Comparison of ENCODE assay signal across 10 cellular contexts in the genomic region with DNA sequence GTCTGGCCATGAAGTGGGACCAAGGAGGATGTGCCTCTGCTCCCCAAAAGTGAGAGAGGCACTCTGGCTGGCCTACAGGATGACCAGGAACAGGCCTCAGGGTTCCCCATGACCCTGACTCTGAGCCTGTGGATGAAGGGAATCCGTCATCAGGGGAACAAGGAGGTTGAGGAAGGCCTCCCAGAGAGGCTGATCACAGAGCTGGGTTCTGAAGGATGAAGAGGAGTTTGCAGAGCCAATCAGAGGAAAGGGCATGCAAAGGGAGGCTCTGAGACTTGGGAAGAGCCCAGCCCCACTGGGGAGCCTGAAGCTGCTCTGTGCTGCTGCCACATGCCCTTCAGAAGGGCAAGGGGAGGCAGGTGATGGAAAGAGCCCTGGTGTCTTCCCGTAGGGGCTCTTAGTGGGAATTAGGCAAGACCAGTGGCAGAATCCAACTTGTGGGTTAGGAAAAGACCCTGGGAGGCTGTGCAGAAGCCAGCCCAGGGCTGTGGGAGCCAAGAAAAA.
DNase-seq lines count a peak whose midpoint lies in the region; ATAC-seq and TF ChIP-seq lines count a peak whose summit lies in the region.
"Had no signal": no experiment of that assay in that cellular context is flagged by ENCODE, and none has a peak within 500 bp of the region (broad histone marks: within the 10 kb centered on the region; RNA-seq: fewer than 3 reads in every experiment).

No MANE protein-coding gene starts in this region.

- TF ChIP-seq POLR2A in spleen (IDR thresholded peaks at IDR 0.05), result no peak

- 100% methylated on average over 2 of the region's 2 CpGs for WGBS in hepatocyte (ENCODE audit: low lambda C conversion rate, missing lambda C conversion rate)
- WGBS in spleen, 5 donors, result 80 to 98% (median 90%) methylated on average over 2 of the region's 2 CpGs

- H3K27ac ChIP-seq in PC-3 (ENCODE audit: low read length) (peak overlapping the region; percentile 70), hepatocyte (peak overlapping the region; percentile 84), spleen (peak overlapping the region in 5 of 8 donors; percentile 48 to 83 (median 81))
- H3K27ac ChIP-seq: PC-9 had no signal

- TF ChIP-seq CTCF in PC-3 (conservative IDR thresholded peaks at IDR 0.05; ENCODE audit: low read depth, low read length), result no peak
- TF ChIP-seq CTCF in hepatocyte (IDR thresholded peaks at IDR 0.05; ENCODE audit: poor library complexity), result no peak
- no peak for TF ChIP-seq CTCF in spleen (IDR thresholded peaks at IDR 0.05 in 8 of 11, conservative IDR thresholded peaks at IDR 0.05 in 3 of 11)

- H2AFZ ChIP-seq in PC-3 (ENCODE audit: low read length) (no peak overlapping the region), hepatocyte (no peak overlapping the region)
- H2AFZ ChIP-seq: PC-9 had no signal

- peaks cover 49% of the 10 kb centered on the region for H3K4me1 ChIP-seq in PC-3 (ENCODE audit: insufficient read depth, low read length)
- peaks cover 58% of the 10 kb centered on the region for H3K4me1 ChIP-seq in hepatocyte (ENCODE audit: insufficient read depth)
- peaks cover 42 to 100% (median 81%) of the 10 kb centered on the region in 6 donors for H3K4me1 ChIP-seq in spleen

- ATAC-seq in PC-3, result no peak

- H3K9me3 ChIP-seq in PC-3 (ENCODE audit: low read length) (no peaks in the 10 kb centered on the region), hepatocyte (ENCODE audit: low read depth) (no peaks in the 10 kb centered on the region), spleen (no peaks in the 10 kb centered on the region)

- H3K79me2 ChIP-seq in PC-3 (ENCODE audit: low read length) (no peaks in the 10 kb centered on the region), hepatocyte (no peaks in the 10 kb centered on the region)

- H3K27me3 Mint-ChIP-seq in T-helper 2 cell treated with Interferon-gamma antibody and Interleukin-4, amounts not matched to agents 5 μg/mL and 100 μg/mL, for 36 hours (ENCODE audit: low read depth), result no peaks in the 10 kb centered on the region

- no peaks in the 10 kb centered on the region for H3K36me3 Mint-ChIP-seq in T-helper 2 cell treated with Interferon-gamma antibody and Interleukin-4, amounts not matched to agents 5 μg/mL and 100 μg/mL, for 36 hours (ENCODE audit: low read depth)

- H3K27me3 ChIP-seq in PC-3 (ENCODE audit: low read length), result no peaks in the 10 kb centered on the region
- no peaks in the 10 kb centered on the region for H3K27me3 ChIP-seq in hepatocyte
- peaks cover 0 to 50% (median 0%) of the 10 kb centered on the region in 7 donors for H3K27me3 ChIP-seq in spleen (replicated peaks in 1 of 7)

- peaks cover 71% of the 10 kb centered on the region for H3K4me1 Mint-ChIP-seq in T-helper 2 cell treated with Interferon-gamma antibody and Interleukin-4, amounts not matched to agents 5 μg/mL and 100 μg/mL, for 36 hours (ENCODE audit: low read depth)

- H3K9me2 ChIP-seq in PC-3 (replicated peaks; ENCODE audit: low read length) (no peaks in the 10 kb centered on the region), hepatocyte (replicated peaks; ENCODE audit: insufficient read depth) (no peaks in the 10 kb centered on the region)

- no peaks in the 10 kb centered on the region for H3K9me3 Mint-ChIP-seq in T-helper 2 cell treated with Interferon-gamma antibody and Interleukin-4, amounts not matched to agents 5 μg/mL and 100 μg/mL, for 36 hours

- H3K36me3 ChIP-seq in PC-3 (ENCODE audit: low read depth, low read length), result no peaks in the 10 kb centered on the region
- no peaks in the 10 kb centered on the region for H3K36me3 ChIP-seq in hepatocyte (replicated peaks; ENCODE audit: insufficient read depth, low read depth)
- no peaks in the 10 kb centered on the region for H3K36me3 ChIP-seq in spleen

- H3K4me2 ChIP-seq in PC-3 (ENCODE audit: low read length), result peak overlapping the region; percentile 43; the same call in 1 of the 2 replicates
- H3K4me2 ChIP-seq in hepatocyte, result no peak overlapping the region
- H3K4me2 ChIP-seq: PC-9 had no signal

- peak overlapping the region; percentile 21; the same call in 1 of the 2 replicates for H3K9ac ChIP-seq in PC-3 (ENCODE audit: low read length)

- CTCF ChIA-PET in PC-3 (lab: Charles Lee), result no interaction called here

- intact Hi-C loops in PC-3 (cut with micrococcal nuclease) (no loop called here), spleen (cut with DNase I; ENCODE audit: low total_unique reads) (no loop called here)

- no peaks in the 10 kb centered on the region for H3F3A ChIP-seq in PC-3 (ENCODE audit: low read length, unreplicated experiment)

- no peak overlapping the region for H3K4me3 ChIP-seq in PC-3 (ENCODE audit: low read length)
- no peak overlapping the region for H3K4me3 ChIP-seq in hepatocyte
- no peak overlapping the region for H3K4me3 ChIP-seq in spleen
- H3K4me3 ChIP-seq: PC-9 had no signal

- H4K20me1 ChIP-seq in PC-3 (ENCODE audit: low read length), result no peaks in the 10 kb centered on the region
- no peaks in the 10 kb centered on the region for H4K20me1 ChIP-seq in hepatocyte (ENCODE audit: insufficient read depth, poor library complexity, severe bottlenecking)

- BruUV-seq in PC-3 (replicated peaks; lab: Mats Ljungman, UMichigan), result no TSS peak

- peak overlapping the region; percentile 52 for H3K4me3 Mint-ChIP-seq in T-helper 2 cell treated with Interferon-gamma antibody and Interleukin-4, amounts not matched to agents 5 μg/mL and 100 μg/mL, for 36 hours

- POLR2A ChIA-PET in PC-3 (lab: Charles Lee; ENCODE audit: unreplicated experiment), result no interaction called here

- H3K27ac Mint-ChIP-seq in T-helper 2 cell treated with Interferon-gamma antibody and Interleukin-4, amounts not matched to agents 5 μg/mL and 100 μg/mL, for 36 hours, result peak overlapping the region; percentile 53

- no peak for DNase-seq in T-helper 2 cell treated with Interferon-gamma antibody and Interleukin-4, amounts not matched to agents 5 μg/mL and 100 μg/mL, for 36 hours (ENCODE audit: low spot score)
- no peak for DNase-seq in T-helper 2 cell
- no peak for DNase-seq in PC-3
- DNase-seq in hepatocyte (ENCODE audit: low spot score), result no peak
- no peak for DNase-seq in spleen
- DNase-seq in NCI-H1105 (lab: John Stamatoyannopoulos, UW), result no peak
- DNase-seq in inferior parietal cortex (ENCODE audit: extremely low spot score), result no peak
- no peak for DNase-seq in foreskin melanocyte
- DNase-seq: midbrain had no signal
